In the genomic region with DNA sequence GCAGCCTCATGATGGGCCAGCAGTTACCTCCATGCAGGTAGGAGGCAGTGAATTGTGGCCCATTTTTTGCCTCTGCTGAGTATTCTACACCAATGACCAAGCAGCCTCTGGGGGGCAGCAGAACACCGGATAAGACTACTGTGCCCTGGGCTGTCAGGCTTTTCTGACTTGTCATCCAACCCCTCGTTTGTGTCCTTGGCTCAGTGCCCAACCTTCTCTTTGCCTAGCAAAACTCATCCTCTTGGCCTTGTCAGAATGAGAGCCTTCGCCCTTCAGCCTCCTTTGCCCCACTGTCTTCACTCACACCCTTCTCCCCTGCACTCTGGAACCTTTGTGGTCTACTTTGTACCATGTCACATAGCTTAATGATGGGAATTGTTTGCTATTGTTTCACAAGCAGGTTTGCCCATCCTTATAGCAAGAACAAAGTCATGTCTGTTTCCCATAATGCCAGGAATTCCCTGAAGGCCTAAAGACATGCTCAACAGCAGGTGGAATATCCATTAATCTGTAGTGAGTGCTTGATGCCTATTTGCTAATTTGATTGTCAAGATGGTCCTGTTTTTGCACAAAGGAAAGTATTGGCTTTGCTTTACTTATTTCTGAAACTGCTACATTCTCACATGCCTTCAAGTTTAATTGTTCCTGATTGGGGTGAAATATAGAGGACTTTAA, we compare ENCODE assay signal across 8 cellular contexts.
A peak's percentile ranks its signal among the peaks of the same experiment; 100 is the strongest.
DNase-seq lines count a peak whose midpoint lies in the region; ATAC-seq and TF ChIP-seq lines count a peak whose summit lies in the region.

No MANE protein-coding gene starts in this region.

- TF ChIP-seq CTCF in CD14-positive monocyte (IDR thresholded peaks at IDR 0.05) (peak; percentile 73), HL-60 (IDR thresholded peaks at IDR 0.05; ENCODE audit: insufficient read depth, low read length) (peak; percentile 52)

- no peaks in the 10 kb centered on the region for H3K36me3 Mint-ChIP-seq in CD14-positive monocyte

- peaks cover 2 to 8% (median 3%) of the 10 kb centered on the region in 3 donors for H3K27me3 Mint-ChIP-seq in CD14-positive monocyte (ENCODE audit: low read depth in 3 of 3)

- no peak overlapping the region for H3K4me3 Mint-ChIP-seq in CD14-positive monocyte

- H3K27ac Mint-ChIP-seq in CD14-positive monocyte, result no peak overlapping the region

- peaks cover 0 to 3% (median 0%) of the 10 kb centered on the region in 7 donors for H3K9me3 Mint-ChIP-seq in CD14-positive monocyte

- no peaks in the 10 kb centered on the region for H3K4me1 Mint-ChIP-seq in CD14-positive monocyte

- DNase-seq in CD14-positive monocyte (ENCODE audit: low spot score) (peak; percentile 64), HL-60 (ENCODE audit: low read depth in 1 of 2, low spot score in 1 of 2) (peak; percentile 21 to 69), NCI-H748 treated with DMSO at 0.1 percent for 48 hours (lab: John Stamatoyannopoulos, UW) (peak; percentile 80), ecto neural progenitor cell (ENCODE audit: low spot score) (peak; percentile 83), medulla oblongata (ENCODE audit: extremely low spot score) (peak; percentile 96)
- DNase-seq in activated CD4-positive, alpha-beta T cell treated with anti-CD3 and anti-CD28 coated beads, Interleukin-2, amount 50 U/mL, for 48 hours, result peak; percentile 82 to 85
- peak; percentile 58 to 70 for DNase-seq in stimulated activated CD8-positive, alpha-beta memory T cell treated with anti-CD3 and anti-CD28 coated beads, Interleukin-2, amount 100 ng/mL, for 48 hours (ENCODE audit: low read depth in 2 of 2)

- ATAC-seq in GM19438 (IDR thresholded peaks at IDR 0.05; ENCODE audit: low read depth, unreplicated experiment), result peak; percentile 74

- H3K4me3 ChIP-seq in HL-60 (replicated peaks; ENCODE audit: insufficient read depth, low read length), result no peak overlapping the region

- no peak overlapping the region for H3K27ac ChIP-seq in HL-60 (replicated peaks)

- H3K27me3 ChIP-seq in HL-60 (ENCODE audit: insufficient read depth, poor library complexity, severe bottlenecking), result peaks cover 3% of the 10 kb centered on the region

- intact Hi-C loops in CD14-positive monocyte (cut with micrococcal nuclease), result loop anchor here in 1 of 2 donors (5.0 to 10.0 kb wide), 2 partner anchors 368 to 550 kb away; a partner anchor contains a TSS

Comparison
In these comparisons a context has a peak if more than half of its experiments do, and no peak if none do; other contexts are left out.
1. DNase-seq: peak in every context shown above with its lines; median percentile 96 in medulla oblongata; 84 in activated CD4-positive, alpha-beta T cell treated with anti-CD3 and anti-CD28 coated beads, Interleukin-2, amount 50 U/mL, for 48 hours; 83 in ecto neural progenitor cell; 80 in NCI-H748 treated with DMSO at 0.1 percent for 48 hours; 64 in CD14-positive monocyte; 64 in stimulated activated CD8-positive, alpha-beta memory T cell treated with anti-CD3 and anti-CD28 coated beads, Interleukin-2, amount 100 ng/mL, for 48 hours; 45 in HL-60.